Comparison of ENCODE assay signal across 1 cellular context in genomic region chr5:76715734-76716455, GRCh38.
TF ChIP-seq lines count a peak whose summit lies in the region.

Gene F2R (plus strand): TSS chr5:76716126. CDS start chr5:76716308, 182 bp downstream.

TF ChIP-seq in K562, 482 proteins besides CTCF, POLR2A, EP300 and RAD21 (continued from another document and continues in another):
- TF ChIP-seq SRSF1 (IDR thresholded peaks at IDR 0.05; ENCODE audit: low read depth, low read length) (no peak), PRMT5 (CRISPR knock-in tag; IDR thresholded peaks at IDR 0.05) (no peak), ZNF436 (CRISPR knock-in tag; IDR thresholded peaks at IDR 0.05) (no peak), ZNF274 (IDR thresholded peaks at IDR 0.05; ENCODE audit: borderline replicate concordance, low read depth, low read length) (no peak), ZNF445 (CRISPR knock-in tag; IDR thresholded peaks at IDR 0.05; ENCODE audit: low read depth) (no peak), RUNX1 (IDR thresholded peaks at IDR 0.05; ENCODE audit: low read depth) (no peak), SREBF2 (CRISPR knock-in tag; IDR thresholded peaks at IDR 0.05) (no peak), SP2 (IDR thresholded peaks at IDR 0.05; ENCODE audit: extremely low read depth, low read depth, low read length, poor library complexity, severe bottlenecking) (no peak), NFIX (CRISPR knock-in tag; IDR thresholded peaks at IDR 0.05; ENCODE audit: low read depth) (no peak), DNMT1 (IDR thresholded peaks at IDR 0.05) (no peak), CC2D1A (IDR thresholded peaks at IDR 0.05) (no peak), SREBF1 (IDR thresholded peaks at IDR 0.05; ENCODE audit: borderline replicate concordance, low read depth, low read length) (no peak), MTA3 (IDR thresholded peaks at IDR 0.05; ENCODE audit: borderline replicate concordance) (no peak), CCAR2 (IDR thresholded peaks at IDR 0.05; ENCODE audit: low read depth, low read length) (no peak), WHSC1 (IDR thresholded peaks at IDR 0.05; ENCODE audit: low read length) (no peak), BCLAF1 (IDR thresholded peaks at IDR 0.05; ENCODE audit: borderline replicate concordance in 1 of 2, control insufficient read depth in 1 of 2, low read depth in 2 of 2, low read length in 1 of 2) (no peak), HDAC8 (tag; IDR thresholded peaks at IDR 0.05) (no peak), RCOR1 (IDR thresholded peaks at IDR 0.05; ENCODE audit: borderline replicate concordance in 1 of 2, low read depth in 2 of 2, low read length in 2 of 2) (no peak), KAT8 (IDR thresholded peaks at IDR 0.05; ENCODE audit: low read depth) (no peak), RBM17 (IDR thresholded peaks at IDR 0.05; ENCODE audit: borderline replicate concordance, low read depth, low read length) (no peak), ZNF518B (CRISPR knock-in tag; IDR thresholded peaks at IDR 0.05) (no peak), TCF7L2 (IDR thresholded peaks at IDR 0.05; ENCODE audit: low read depth, low read length) (no peak), ZNF140 (CRISPR knock-in tag; IDR thresholded peaks at IDR 0.05) (no peak), TAF15 (IDR thresholded peaks at IDR 0.05; ENCODE audit: low read depth, low read length) (no peak), HNRNPL (IDR thresholded peaks at IDR 0.05; ENCODE audit: low read depth, low read length) (no peak), HIVEP1 (CRISPR knock-in tag; IDR thresholded peaks at IDR 0.05) (no peak), CREBBP (IDR thresholded peaks at IDR 0.05; ENCODE audit: low read depth, low read length) (no peak), NUFIP1 (IDR thresholded peaks at IDR 0.05; ENCODE audit: partially characterized antibody) (no peak), BACH1 (tag; IDR thresholded peaks at IDR 0.05) (no peak), ATF3 (IDR thresholded peaks at IDR 0.05) (no peak), ATF3 (CRISPR knock-in tag; conservative IDR thresholded peaks at IDR 0.05) (no peak), XRCC5 (IDR thresholded peaks at IDR 0.05; ENCODE audit: low read depth, low read length) (no peak), ZBTB8A (IDR thresholded peaks at IDR 0.05; ENCODE audit: partially characterized antibody) (no peak), ZFP91 (CRISPR knock-in tag; IDR thresholded peaks at IDR 0.05) (no peak), TRIM28 (IDR thresholded peaks at IDR 0.05) (no peak), PHB (CRISPR knock-in tag; IDR thresholded peaks at IDR 0.05) (no peak), BCL6 (CRISPR knock-in tag; IDR thresholded peaks at IDR 0.05) (no peak), TSC22D4 (tag; IDR thresholded peaks at IDR 0.05) (no peak), TOE1 (IDR thresholded peaks at IDR 0.05; ENCODE audit: borderline replicate concordance) (0 out of 2 replicates have a peak, but pooled peaks have one; percentile 22), TOE1 (CRISPR knock-in tag; IDR thresholded peaks at IDR 0.05; ENCODE audit: borderline replicate concordance, low read depth) (no peak), CHCHD3 (CRISPR knock-in tag; IDR thresholded peaks at IDR 0.05) (no peak)
- TF ChIP-seq, protein P1, sequence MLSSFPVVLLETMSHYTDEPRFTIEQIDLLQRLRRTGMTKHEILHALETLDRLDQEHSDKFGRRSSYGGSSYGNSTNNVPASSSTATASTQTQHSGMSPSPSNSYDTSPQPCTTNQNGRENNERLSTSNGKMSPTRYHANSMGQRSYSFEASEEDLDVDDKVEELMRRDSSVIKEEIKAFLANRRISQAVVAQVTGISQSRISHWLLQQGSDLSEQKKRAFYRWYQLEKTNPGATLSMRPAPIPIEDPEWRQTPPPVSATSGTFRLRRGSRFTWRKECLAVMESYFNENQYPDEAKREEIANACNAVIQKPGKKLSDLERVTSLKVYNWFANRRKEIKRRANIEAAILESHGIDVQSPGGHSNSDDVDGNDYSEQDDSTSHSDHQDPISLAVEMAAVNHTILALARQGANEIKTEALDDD (IDR thresholded peaks at IDR 0.05), result no peak
- TF ChIP-seq, protein P2, sequence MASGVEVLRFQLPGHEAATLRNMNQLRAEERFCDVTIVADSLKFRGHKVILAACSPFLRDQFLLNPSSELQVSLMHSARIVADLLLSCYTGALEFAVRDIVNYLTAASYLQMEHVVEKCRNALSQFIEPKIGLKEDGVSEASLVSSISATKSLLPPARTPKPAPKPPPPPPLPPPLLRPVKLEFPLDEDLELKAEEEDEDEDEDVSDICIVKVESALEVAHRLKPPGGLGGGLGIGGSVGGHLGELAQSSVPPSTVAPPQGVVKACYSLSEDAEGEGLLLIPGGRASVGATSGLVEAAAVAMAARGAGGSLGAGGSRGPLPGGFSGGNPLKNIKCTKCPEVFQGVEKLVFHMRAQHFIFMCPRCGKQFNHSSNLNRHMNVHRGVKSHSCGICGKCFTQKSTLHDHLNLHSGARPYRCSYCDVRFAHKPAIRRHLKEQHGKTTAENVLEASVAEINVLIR (CRISPR knock-in tag; IDR thresholded peaks at IDR 0.05), result no peak
- TF ChIP-seq, protein P3, sequence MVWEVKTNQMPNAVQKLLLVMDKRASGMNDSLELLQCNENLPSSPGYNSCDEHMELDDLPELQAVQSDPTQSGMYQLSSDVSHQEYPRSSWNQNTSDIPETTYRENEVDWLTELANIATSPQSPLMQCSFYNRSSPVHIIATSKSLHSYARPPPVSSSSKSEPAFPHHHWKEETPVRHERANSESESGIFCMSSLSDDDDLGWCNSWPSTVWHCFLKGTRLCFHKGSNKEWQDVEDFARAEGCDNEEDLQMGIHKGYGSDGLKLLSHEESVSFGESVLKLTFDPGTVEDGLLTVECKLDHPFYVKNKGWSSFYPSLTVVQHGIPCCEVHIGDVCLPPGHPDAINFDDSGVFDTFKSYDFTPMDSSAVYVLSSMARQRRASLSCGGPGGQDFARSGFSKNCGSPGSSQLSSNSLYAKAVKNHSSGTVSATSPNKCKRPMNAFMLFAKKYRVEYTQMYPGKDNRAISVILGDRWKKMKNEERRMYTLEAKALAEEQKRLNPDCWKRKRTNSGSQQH (CRISPR knock-in tag; IDR thresholded peaks at IDR 0.05), result no peak
- TF ChIP-seq, protein P4, sequence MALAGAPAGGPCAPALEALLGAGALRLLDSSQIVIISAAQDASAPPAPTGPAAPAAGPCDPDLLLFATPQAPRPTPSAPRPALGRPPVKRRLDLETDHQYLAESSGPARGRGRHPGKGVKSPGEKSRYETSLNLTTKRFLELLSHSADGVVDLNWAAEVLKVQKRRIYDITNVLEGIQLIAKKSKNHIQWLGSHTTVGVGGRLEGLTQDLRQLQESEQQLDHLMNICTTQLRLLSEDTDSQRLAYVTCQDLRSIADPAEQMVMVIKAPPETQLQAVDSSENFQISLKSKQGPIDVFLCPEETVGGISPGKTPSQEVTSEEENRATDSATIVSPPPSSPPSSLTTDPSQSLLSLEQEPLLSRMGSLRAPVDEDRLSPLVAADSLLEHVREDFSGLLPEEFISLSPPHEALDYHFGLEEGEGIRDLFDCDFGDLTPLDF (CRISPR knock-in tag; IDR thresholded peaks at IDR 0.05), result no peak; the same call in 1 of the 2 replicates
- TF ChIP-seq, protein P5, sequence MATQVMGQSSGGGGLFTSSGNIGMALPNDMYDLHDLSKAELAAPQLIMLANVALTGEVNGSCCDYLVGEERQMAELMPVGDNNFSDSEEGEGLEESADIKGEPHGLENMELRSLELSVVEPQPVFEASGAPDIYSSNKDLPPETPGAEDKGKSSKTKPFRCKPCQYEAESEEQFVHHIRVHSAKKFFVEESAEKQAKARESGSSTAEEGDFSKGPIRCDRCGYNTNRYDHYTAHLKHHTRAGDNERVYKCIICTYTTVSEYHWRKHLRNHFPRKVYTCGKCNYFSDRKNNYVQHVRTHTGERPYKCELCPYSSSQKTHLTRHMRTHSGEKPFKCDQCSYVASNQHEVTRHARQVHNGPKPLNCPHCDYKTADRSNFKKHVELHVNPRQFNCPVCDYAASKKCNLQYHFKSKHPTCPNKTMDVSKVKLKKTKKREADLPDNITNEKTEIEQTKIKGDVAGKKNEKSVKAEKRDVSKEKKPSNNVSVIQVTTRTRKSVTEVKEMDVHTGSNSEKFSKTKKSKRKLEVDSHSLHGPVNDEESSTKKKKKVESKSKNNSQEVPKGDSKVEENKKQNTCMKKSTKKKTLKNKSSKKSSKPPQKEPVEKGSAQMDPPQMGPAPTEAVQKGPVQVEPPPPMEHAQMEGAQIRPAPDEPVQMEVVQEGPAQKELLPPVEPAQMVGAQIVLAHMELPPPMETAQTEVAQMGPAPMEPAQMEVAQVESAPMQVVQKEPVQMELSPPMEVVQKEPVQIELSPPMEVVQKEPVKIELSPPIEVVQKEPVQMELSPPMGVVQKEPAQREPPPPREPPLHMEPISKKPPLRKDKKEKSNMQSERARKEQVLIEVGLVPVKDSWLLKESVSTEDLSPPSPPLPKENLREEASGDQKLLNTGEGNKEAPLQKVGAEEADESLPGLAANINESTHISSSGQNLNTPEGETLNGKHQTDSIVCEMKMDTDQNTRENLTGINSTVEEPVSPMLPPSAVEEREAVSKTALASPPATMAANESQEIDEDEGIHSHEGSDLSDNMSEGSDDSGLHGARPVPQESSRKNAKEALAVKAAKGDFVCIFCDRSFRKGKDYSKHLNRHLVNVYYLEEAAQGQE (CRISPR knock-in tag; IDR thresholded peaks at IDR 0.05; ENCODE audit: low read depth), result no peak
- TF ChIP-seq, protein P6, sequence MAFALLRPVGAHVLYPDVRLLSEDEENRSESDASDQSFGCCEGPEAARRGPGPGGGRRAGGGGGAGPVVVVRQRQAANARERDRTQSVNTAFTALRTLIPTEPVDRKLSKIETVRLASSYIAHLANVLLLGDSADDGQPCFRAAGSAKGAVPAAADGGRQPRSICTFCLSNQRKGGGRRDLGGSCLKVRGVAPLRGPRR (CRISPR knock-in tag; IDR thresholded peaks at IDR 0.05), result no peak
